ENCODE assay signal across 8 cellular contexts in genomic region chr3:25781758-25782594, GRCh38. TPM values are rescaled to one million over a fixed set of nuclear protein-coding genes. Genes with fewer than 3 reads are reported as not detected.
DNase-seq lines count a peak whose midpoint lies in the region; ATAC-seq, FAIRE-seq and TF ChIP-seq lines count a peak whose summit lies in the region.

No MANE protein-coding gene starts in this region.

- no peak overlapping the region for H2AK5ac ChIP-seq in H1 (ENCODE audit: low read depth, low read length)

- WGBS in H1 (ENCODE audit: extremely low coverage in 1 of 2, insufficient coverage in 1 of 2, insufficient read length in 1 of 2, insufficient replicate concordance in 2 of 2, low coverage in 1 of 2, low lambda C conversion rate in 2 of 2, missing lambda C conversion rate in 1 of 2), 2 experiments: 82% methylated on average over 3 of the region's 3 CpGs; no CpG with 5 or more reads in 1 of the 2 experiments
- 36 to 49% methylated on average over 3 of the region's 3 CpGs for WGBS in sigmoid colon, 2 donors

- no peak overlapping the region for H2BK20ac ChIP-seq in H1 (ENCODE audit: low read length)

- H3K4me2 ChIP-seq in Karpas-422 (ENCODE audit: low read depth, low read length, poor library complexity, severe bottlenecking) (peak overlapping the region; percentile 77), H1 (ENCODE audit: insufficient read depth in 1 of 2, low read depth in 2 of 2, low read length in 2 of 2) (peak overlapping the region; percentile 81 to 86)

- TF ChIP-seq EP300 in H1 (IDR thresholded peaks at IDR 0.05; ENCODE audit: borderline replicate concordance in 1 of 2, low read depth in 2 of 2, low read length in 2 of 2) (no peak), sigmoid colon (IDR thresholded peaks at IDR 0.05) (no peak)

- H3K27ac ChIP-seq in Karpas-422 (ENCODE audit: low read length) (peak overlapping the region; percentile 85), H1 (ENCODE audit: low read depth, low read length) (no peak overlapping the region), sigmoid colon (no peak overlapping the region)

- no peaks in the 10 kb centered on the region for H3K9me2 ChIP-seq in Karpas-422 (replicated peaks; ENCODE audit: insufficient read depth, low read length)

- no peak overlapping the region for H2BK12ac ChIP-seq in H1 (ENCODE audit: low read depth, low read length)

- H3K4me3 ChIP-seq in Karpas-422 (ENCODE audit: low read length) (peak overlapping the region; percentile 73), H1 (ENCODE audit: extremely low read depth in 1 of 4, insufficient read depth in 2 of 4, low read depth in 3 of 4, low read length in 4 of 4) (peak overlapping the region; percentile 54 to 93 (median 74); a peak in 5 of 8 replicates), sigmoid colon (peak overlapping the region; percentile 75 to 99 (median 95))

- H2BK120ac ChIP-seq in H1 (replicated peaks; ENCODE audit: low read depth, low read length): no peak overlapping the region

- no peak overlapping the region for H3K18ac ChIP-seq in H1 (ENCODE audit: extremely low read depth, low read length)

- POLR2A ChIA-PET in H1 (lab: Charles Lee; ENCODE audit: partially characterized antibody): interaction anchor here (1.5 to 2.1 kb wide), 2 partner anchors 8 to 103 kb away, joined by 3 to 6 read pairs; partner anchors contain the start of gene OXSM

- no peak overlapping the region for H2BK15ac ChIP-seq in H1 (ENCODE audit: low read length)

- H3K23ac ChIP-seq in H1 (ENCODE audit: insufficient read length): no peak overlapping the region

- H3K23me2 ChIP-seq in H1 (ENCODE audit: low read depth, low read length): peaks cover 10% of the 10 kb centered on the region; the same call in 1 of the 2 replicates

- H3K56ac ChIP-seq in H1 (replicated peaks; ENCODE audit: insufficient read length, low read depth, low read length): no peak overlapping the region

- H4K5ac ChIP-seq in H1 (ENCODE audit: insufficient read length, low read depth, low read length): no peak overlapping the region

- no peak overlapping the region for H4K8ac ChIP-seq in H1 (ENCODE audit: extremely low read depth, insufficient read depth, low read length)

- H4K91ac ChIP-seq in H1 (replicated peaks; ENCODE audit: insufficient read length, low read length): no peak overlapping the region

- H3K79me1 ChIP-seq in H1 (ENCODE audit: low read depth, low read length): no peaks in the 10 kb centered on the region

- no peak for FAIRE-seq in H1 (lab: Jason Lieb, UNC)

- H3K36me3 ChIP-seq in Karpas-422 (ENCODE audit: insufficient read depth, low read length): peaks cover 28% of the 10 kb centered on the region
- peaks cover 0 to 7% (median 4%) of the 10 kb centered on the region in 4 experiments; a peak in 6 of 8 replicates for H3K36me3 ChIP-seq in H1 (ENCODE audit: control insufficient read depth in 2 of 4, insufficient read depth in 4 of 4, low read length in 3 of 4)
- H3K36me3 ChIP-seq in sigmoid colon: peaks cover 0 to 13% (median 3%) of the 10 kb centered on the region in 4 donors

- H3K79me2 ChIP-seq in Karpas-422 (ENCODE audit: low read length): peaks cover 54% of the 10 kb centered on the region
- H3K79me2 ChIP-seq in H1 (ENCODE audit: control insufficient read depth in 1 of 2, insufficient read depth in 2 of 2, low read length in 2 of 2): peaks cover 0 to 20% of the 10 kb centered on the region in 2 experiments; a peak in 2 of 4 replicates

- H2AFZ ChIP-seq in Karpas-422 (ENCODE audit: low read length) (no peak overlapping the region), H1 (ENCODE audit: low read length) (no peak overlapping the region)

- CTCF ChIA-PET in H1 (lab: Charles Lee; ENCODE audit: partially characterized antibody): no interaction called here

- peak overlapping the region; percentile 90 for H3K9ac ChIP-seq in Karpas-422 (ENCODE audit: low read length)
- no peak overlapping the region; a peak in 1 of 7 replicates for H3K9ac ChIP-seq in H1 (replicated peaks in 1 of 4; ENCODE audit: extremely low read depth in 1 of 4, low read depth in 3 of 4, low read length in 3 of 4)

- no peak for TF ChIP-seq CTCF in H1 (IDR thresholded peaks at IDR 0.05; ENCODE audit: control extremely low read depth in 1 of 3, insufficient read depth in 1 of 3, low read depth in 1 of 3, low read length in 3 of 3)
- TF ChIP-seq CTCF in sigmoid colon (IDR thresholded peaks at IDR 0.05): no peak

- no peak for TF ChIP-seq RAD21 in H1 (IDR thresholded peaks at IDR 0.05 in 1 of 2, conservative IDR thresholded peaks at IDR 0.05 in 1 of 2; ENCODE audit: low read depth in 2 of 2, low read length in 2 of 2)

- ATAC-seq in GM18511 (IDR thresholded peaks at IDR 0.05; ENCODE audit: unreplicated experiment) (peak; percentile 52), GM21786 (IDR thresholded peaks at IDR 0.05; ENCODE audit: unreplicated experiment) (peak; percentile 55)
- ATAC-seq in activated CD4-positive, CD25-positive, alpha-beta regulatory T cell treated with anti-CD3 and anti-CD28 coated beads, Interleukin-2, amount 50 U/mL, for 24 hours: no peak

- H3K9me3 ChIP-seq in Karpas-422 (ENCODE audit: low read length) (no peaks in the 10 kb centered on the region), H1 (ENCODE audit: insufficient read depth in 2 of 2, low read depth in 1 of 2, low read length in 1 of 2) (no peaks in the 10 kb centered on the region), sigmoid colon (no peaks in the 10 kb centered on the region)

- H4K20me1 ChIP-seq in Karpas-422 (ENCODE audit: insufficient read depth, low read depth, low read length): no peaks in the 10 kb centered on the region
- no peaks in the 10 kb centered on the region for H4K20me1 ChIP-seq in H1 (replicated peaks in 1 of 2; ENCODE audit: control insufficient read depth in 1 of 2, insufficient read depth in 2 of 2, low read length in 2 of 2)

- peak; percentile 66 for DNase-seq in Karpas-422
- no peak for DNase-seq in H1 (ENCODE audit: low read depth in 1 of 2, low spot score in 2 of 2)
- no peak for DNase-seq in sigmoid colon
- no peak for DNase-seq in NCI-H82 (lab: John Stamatoyannopoulos, UW)
- DNase-seq in mucosa of gallbladder (ENCODE audit: low spot score): no peak

- TF ChIP-seq POLR2A in H1 (IDR thresholded peaks at IDR 0.05; ENCODE audit: control extremely low read depth in 1 of 2, low read depth in 2 of 2, low read length in 2 of 2) (no peak), sigmoid colon (IDR thresholded peaks at IDR 0.05) (no peak)

- intact Hi-C loops in sigmoid colon (cut with DNase I): loop anchor here (2.0 to 5.0 kb wide), 2 partner anchors 119 to 135 kb away; no protein-coding TSS in a partner anchor

- no peak overlapping the region for H3K14ac ChIP-seq in H1 (ENCODE audit: insufficient read length)

- H2BK5ac ChIP-seq in H1 (ENCODE audit: low read depth, low read length): no peak overlapping the region

- H3K4me1 ChIP-seq in Karpas-422 (ENCODE audit: low read length) (peaks cover 28% of the 10 kb centered on the region), H1 (replicated peaks in 1 of 4; ENCODE audit: control insufficient read depth in 3 of 4, insufficient read depth in 4 of 4, low read length in 3 of 4) (peaks cover 0 to 5% (median 1%) of the 10 kb centered on the region in 4 experiments; a peak in 2 of 7 replicates), sigmoid colon (peaks cover 0 to 29% (median 17%) of the 10 kb centered on the region in 4 donors)

- no peak overlapping the region for H3K4ac ChIP-seq in H1 (replicated peaks; ENCODE audit: insufficient read length, low read depth, low read length)

- H3K27me3 ChIP-seq in Karpas-422 (ENCODE audit: low read length) (no peaks in the 10 kb centered on the region), H1 (replicated peaks in 1 of 4; ENCODE audit: control insufficient read depth in 3 of 4, extremely low read depth in 1 of 4, insufficient read depth in 3 of 4, low read length in 3 of 4) (no peaks in the 10 kb centered on the region; a peak in 2 of 7 replicates), sigmoid colon (no peaks in the 10 kb centered on the region)

TF ChIP-seq in H1, 55 proteins besides CTCF, POLR2A, EP300 and RAD21 (continues in another document):
- TF ChIP-seq TBP (IDR thresholded peaks at IDR 0.05; ENCODE audit: low read depth, low read length) (no peak), EGR1 (IDR thresholded peaks at IDR 0.05; ENCODE audit: borderline replicate concordance, low read depth, low read length) (no peak), POU5F1 (IDR thresholded peaks at IDR 0.05; ENCODE audit: low read depth, low read length) (no peak), BACH1 (IDR thresholded peaks at IDR 0.05; ENCODE audit: low read length) (no peak), TCF12 (IDR thresholded peaks at IDR 0.05; ENCODE audit: low read depth, low read length) (no peak), GABPA (IDR thresholded peaks at IDR 0.05; ENCODE audit: borderline replicate concordance, insufficient read depth, low read length) (no peak)

RNA-seq across cellular contexts. Expression of gene NGLY1, which starts 1.3 kb away (rescaled TPM):
- 59.2 and 78.8 TPM in 2 replicates for total RNA-seq in Karpas-422 (2014; rRNA removed; shearing (Covaris generic); ENCODE audit: low replicate concordance)
- 21.0 and 24.8 TPM in 2 replicates for total RNA-seq in H1 (2021; fragmentation: NEBNext Ultra II Directional; extraction: Animal tissue kit (Norgen Biotek cat#: 25700))
- polyA plus RNA-seq in H1 (2011; rRNA removed) (3.1 TPM in 2 replicates), sigmoid colon (10 to 100 TPM; 22.4 to 28.7 (median 25.8) TPM)
- polyA plus RNA-seq in H1 (2011; cell fraction: cytosol; rRNA removed): 5.7 TPM
- polyA plus RNA-seq in H1 (2011; cell fraction: nucleus; rRNA removed): 8.7 TPM
- 10.5 to 18.3 TPM (median 12.3 TPM) in 4 replicates for polyA plus RNA-seq in H1 (2012, experiment 1 of 2)
- polyA plus RNA-seq in H1 (2012, experiment 2 of 2): 1.4 TPM
- polyA plus RNA-seq in H1 (2013, experiment 1 of 2): 14.0 TPM
- 15.3 TPM for polyA plus RNA-seq in H1 (2013, experiment 2 of 2)
- 7.8 and 18.5 TPM in 2 replicates for polyA minus RNA-seq in H1 (2011; rRNA and poly(A)+ RNA removed)
- 4.2 TPM for polyA minus RNA-seq in H1 (2011; cell fraction: cytosol; rRNA and poly(A)+ RNA removed)
- 36.2 TPM for polyA minus RNA-seq in H1 (2011; cell fraction: nucleus; rRNA and poly(A)+ RNA removed)
- total RNA-seq in sigmoid colon (10 to 100 TPM; 17.9 to 28.8 (median 26.0) TPM), mucosa of gallbladder (33.3 TPM)

RNA-seq across cellular contexts. Expression of gene OXSM, which starts 7.9 kb away (rescaled TPM):
- total RNA-seq in Karpas-422 (2014; rRNA removed; shearing (Covaris generic); ENCODE audit: low replicate concordance): 15.4 and 15.7 TPM in 2 replicates
- 1.7 and 2.2 TPM in 2 replicates for total RNA-seq in H1 (2021; fragmentation: NEBNext Ultra II Directional; extraction: Animal tissue kit (Norgen Biotek cat#: 25700))
- polyA plus RNA-seq in H1 (2011; rRNA removed): 0.74 and 1.3 TPM in 2 replicates
- polyA plus RNA-seq in H1 (2011; cell fraction: cytosol; rRNA removed): 2.4 TPM
- polyA plus RNA-seq in H1 (2011; cell fraction: nucleus; rRNA removed): 2.1 TPM
- polyA plus RNA-seq in H1 (2012, experiment 1 of 2): 1.3 to 3.9 TPM (median 1.6 TPM) in 4 replicates
- polyA plus RNA-seq in H1 (2012, experiment 2 of 2): 0.83 TPM
- polyA plus RNA-seq in H1 (2013, experiment 1 of 2): 1.6 TPM
- polyA plus RNA-seq in H1 (2013, experiment 2 of 2): 1.3 TPM
- polyA minus RNA-seq in H1 (2011; rRNA and poly(A)+ RNA removed): 1.2 and 2.0 TPM in 2 replicates
- 0.73 TPM for polyA minus RNA-seq in H1 (2011; cell fraction: cytosol; rRNA and poly(A)+ RNA removed)
- polyA minus RNA-seq in H1 (2011; cell fraction: nucleus; rRNA and poly(A)+ RNA removed): 1.2 TPM
- 1 to 10 TPM; 4.3 to 7.8 (median 5.6) TPM for total RNA-seq in sigmoid colon
- polyA plus RNA-seq in sigmoid colon: 10 to 100 TPM; 10.8 to 29.4 (median 15.7) TPM
- total RNA-seq in mucosa of gallbladder: 12.7 TPM

Comparison
In these comparisons a context has a peak if more than half of its experiments do, and no peak if none do; other contexts are left out.
1. ATAC-seq: peak in GM18511 (single experiment) and GM21786 (single experiment); none in activated CD4-positive, CD25-positive, alpha-beta regulatory T cell treated with anti-CD3 and anti-CD28 coated beads, Interleukin-2, amount 50 U/mL, for 24 hours (0 of 2).
2. Peak in every context shown above with its lines, with median percentiles within 50 percentile points of each other: H3K4me3 ChIP-seq.